ENCODE assay signal across 1 cellular context in genomic region chr17:57735230-57735629, GRCh38.
TF ChIP-seq lines count a peak whose summit lies in the region.

No MANE protein-coding gene starts in this region.

TF ChIP-seq in GM12878, 131 proteins besides CTCF, POLR2A, EP300 and RAD21 (continued from another document):
- no peak for TF ChIP-seq E2F8 (IDR thresholded peaks at IDR 0.05; ENCODE audit: low read depth, partially characterized antibody)
- no peak for TF ChIP-seq PBX3 (IDR thresholded peaks at IDR 0.05; ENCODE audit: insufficient replicate concordance, low read depth, low read length)
- TF ChIP-seq JUND (IDR thresholded peaks at IDR 0.05; ENCODE audit: low read depth, low read length), result no peak
- TF ChIP-seq ZNF217 (IDR thresholded peaks at IDR 0.05), result no peak
- TF ChIP-seq NR2C1 (IDR thresholded peaks at IDR 0.05), result no peak
- TF ChIP-seq SP1 (IDR thresholded peaks at IDR 0.05; ENCODE audit: low read depth, low read length), result no peak
- no peak for TF ChIP-seq BRCA1 (IDR thresholded peaks at IDR 0.05; ENCODE audit: low read depth, low read length)
- TF ChIP-seq EED (IDR thresholded peaks at IDR 0.05; ENCODE audit: low read depth), result no peak
- TF ChIP-seq SPI1 (IDR thresholded peaks at IDR 0.05; ENCODE audit: borderline replicate concordance, insufficient read depth, low read depth, low read length), result no peak
- no peak for TF ChIP-seq CBFB (IDR thresholded peaks at IDR 0.05; ENCODE audit: low read depth)
- TF ChIP-seq SRF (IDR thresholded peaks at IDR 0.05; ENCODE audit: low read depth in 2 of 2, low read length in 2 of 2), result no peak
